In genomic region chr21:36494557-36494956, GRCh38 we compare ENCODE assay signal across 21 cellular contexts. TPM values are rescaled to one million over a fixed set of nuclear protein-coding genes. Genes with fewer than 3 reads are reported as not detected.
DNase-seq lines count a peak whose midpoint lies in the region; ATAC-seq and TF ChIP-seq lines count a peak whose summit lies in the region.
"Had no signal": no experiment of that assay in that cellular context is flagged by ENCODE, and none has a peak within 500 bp of the region (broad histone marks: within the 10 kb centered on the region; RNA-seq: fewer than 3 reads in every experiment).

No MANE protein-coding gene starts in this region.

- H3K36me3 ChIP-seq in colonic mucosa: no peaks in the 10 kb centered on the region
- H3K36me3 ChIP-seq: BLaER1 had no signal

- no peak overlapping the region for H3K4me3 ChIP-seq in colonic mucosa
- H3K4me3 ChIP-seq: BLaER1, GM12878, GM23338 had no signal

- H3K4me3 Mint-ChIP-seq in endothelial cell (ENCODE audit: unreplicated experiment): peak overlapping the region; percentile 25
- H3K4me3 Mint-ChIP-seq in stimulated activated effector memory CD8-positive, alpha-beta T cell treated with anti-CD3 and anti-CD28 coated beads, Interleukin-12 subunit alpha, Interleukin-12 subunit beta, amount 100 ng/mL, for 72 hours: no peak overlapping the region
- H3K4me3 Mint-ChIP-seq: B cell; CD4-positive, CD25-positive, alpha-beta regulatory T cell; CD8-positive, alpha-beta T cell; GM23338; H9 had no signal

- no peaks in the 10 kb centered on the region for H3K27me3 ChIP-seq in colonic mucosa
- H3K27me3 ChIP-seq: BLaER1 had no signal

- H3K27ac ChIP-seq in colonic mucosa: no peak overlapping the region
- H3K27ac ChIP-seq: 22Rv1, BLaER1, C4-2B had no signal

- no peak for ATAC-seq in stimulated activated effector memory CD8-positive, alpha-beta T cell treated with anti-CD3 and anti-CD28 coated beads, Interleukin-12 subunit alpha, Interleukin-12 subunit beta, amount 100 ng/mL, for 72 hours
- ATAC-seq: CD8-positive, alpha-beta T cell; GM12878; GM23338; HCT116 had no signal

- H3K36me3 Mint-ChIP-seq in endothelial cell (ENCODE audit: low read depth, unreplicated experiment): peaks cover 7% of the 10 kb centered on the region
- no peaks in the 10 kb centered on the region for H3K36me3 Mint-ChIP-seq in stimulated activated effector memory CD8-positive, alpha-beta T cell treated with anti-CD3 and anti-CD28 coated beads, Interleukin-12 subunit alpha, Interleukin-12 subunit beta, amount 100 ng/mL, for 72 hours
- H3K36me3 Mint-ChIP-seq: CD4-positive, CD25-positive, alpha-beta regulatory T cell; CD8-positive, alpha-beta T cell had no signal

- intact Hi-C loops in colonic mucosa (cut with DNase I): no loop called here

- H3K27me3 Mint-ChIP-seq in endothelial cell (ENCODE audit: unreplicated experiment): peaks cover 10% of the 10 kb centered on the region
- H3K27me3 Mint-ChIP-seq: CD4-positive, CD25-positive, alpha-beta regulatory T cell had no signal

- no peaks in the 10 kb centered on the region for H3K9me3 Mint-ChIP-seq in endothelial cell (ENCODE audit: unreplicated experiment)
- no peaks in the 10 kb centered on the region for H3K9me3 Mint-ChIP-seq in stimulated activated effector memory CD8-positive, alpha-beta T cell treated with anti-CD3 and anti-CD28 coated beads, Interleukin-12 subunit alpha, Interleukin-12 subunit beta, amount 100 ng/mL, for 72 hours
- H3K9me3 Mint-ChIP-seq: CD8-positive, alpha-beta T cell had no signal

- H3K9ac ChIP-seq in colonic mucosa (ENCODE audit: low read depth in 2 of 2, low read length in 2 of 2): no peak overlapping the region
- H3K9ac ChIP-seq: BLaER1 had no signal

- H3K9me3 ChIP-seq in colonic mucosa: no peaks in the 10 kb centered on the region

- peak; percentile 10 for DNase-seq in activated effector memory CD4-positive, alpha-beta T cell treated with anti-CD3 and anti-CD28 coated beads, Interleukin-2, amount 50 U/mL, for 16 hours
- DNase-seq in activated effector memory CD4-positive, alpha-beta T cell treated with Interleukin-2 at 50 U/mL for 16 hours: no peak
- no peak for DNase-seq in endothelial cell (ENCODE audit: low spot score)
- no peak for DNase-seq in stimulated activated effector memory CD8-positive, alpha-beta T cell treated with anti-CD3 and anti-CD28 coated beads, Interleukin-12 subunit alpha, Interleukin-12 subunit beta, amount 100 ng/mL, for 72 hours (ENCODE audit: low spot score in 2 of 2)
- no peak for DNase-seq in GM19238 (ENCODE audit: insufficient read length, low spot score)
- DNase-seq in colonic mucosa: no peak
- DNase-seq: CD4-positive, CD25-positive, alpha-beta regulatory T cell; CD8-positive, alpha-beta T cell; DMS 273 treated with DMSO at 0.1 percent for 48 hours; DMS79; EL; GDM1; H9 had no signal

- H3K27ac Mint-ChIP-seq in endothelial cell (ENCODE audit: unreplicated experiment): no peak overlapping the region
- peak overlapping the region; percentile 33 for H3K27ac Mint-ChIP-seq in stimulated activated effector memory CD8-positive, alpha-beta T cell treated with anti-CD3 and anti-CD28 coated beads, Interleukin-12 subunit alpha, Interleukin-12 subunit beta, amount 100 ng/mL, for 72 hours
- H3K27ac Mint-ChIP-seq: B cell; CD4-positive, CD25-positive, alpha-beta regulatory T cell; CD8-positive, alpha-beta T cell; GM23338 had no signal

- TF ChIP-seq CTCF in endothelial cell (IDR thresholded peaks at IDR 0.05; ENCODE audit: unreplicated experiment) (no peak), colonic mucosa (IDR thresholded peaks at IDR 0.05) (no peak)

- no peaks in the 10 kb centered on the region for H3K4me1 ChIP-seq in colonic mucosa
- H3K4me1 ChIP-seq: BLaER1 had no signal

- no peaks in the 10 kb centered on the region for H3K4me1 Mint-ChIP-seq in endothelial cell (ENCODE audit: unreplicated experiment)
- H3K4me1 Mint-ChIP-seq in stimulated activated effector memory CD8-positive, alpha-beta T cell treated with anti-CD3 and anti-CD28 coated beads, Interleukin-12 subunit alpha, Interleukin-12 subunit beta, amount 100 ng/mL, for 72 hours: no peaks in the 10 kb centered on the region
- H3K4me1 Mint-ChIP-seq: B cell, GM23338 had no signal

RNA-seq across cellular contexts. Expression of gene CLDN14, which starts 14.6 kb away (rescaled TPM):
- not detected for total RNA-seq in endothelial cell (ENCODE audit: unreplicated experiment)
- under 1 TPM in 1 of 2 donors, not detected in 1; 0.17 TPM for total RNA-seq in colonic mucosa
- total RNA-seq: CD4-positive, CD25-positive, alpha-beta regulatory T cell; CD8-positive, alpha-beta T cell; GM23338; H4; H9 had no signal
